Comparison of ENCODE assay signal across 8 cellular contexts in genomic region chr16:86874141-86874540, GRCh38.
DNase-seq lines count a peak whose midpoint lies in the region; ATAC-seq, FAIRE-seq and TF ChIP-seq lines count a peak whose summit lies in the region.

No MANE protein-coding gene starts in this region.

- CTCF ChIA-PET in HEK293T (lab: Yijun Ruan, JAX): interaction anchor here (0.6 to 1.4 kb wide), 7 partner anchors 9 to 463 kb away, joined by 3 to 12 read pairs (median 3); no protein-coding TSS in a partner anchor
- CTCF ChIA-PET in HepG2 (lab: Yijun Ruan, JAX; ENCODE audit: low intra/inter-chr PET ratio, low total read pairs): interaction anchor here (3.2 kb wide), 1 partner anchor 310 kb away, joined by 27 read pairs; no protein-coding TSS in a partner anchor

- TF ChIP-seq CTCF in CD14-positive monocyte (IDR thresholded peaks at IDR 0.05): peak; percentile 61
- TF ChIP-seq CTCF in HepG2 (CRISPR knock-in tag; IDR thresholded peaks at IDR 0.05): peak; percentile 68

- H4K20me1 ChIP-seq in HepG2 (ENCODE audit: insufficient read depth, low read length): no peaks in the 10 kb centered on the region

- TF ChIP-seq EP300 in HepG2 (IDR thresholded peaks at IDR 0.05; ENCODE audit: low read depth in 2 of 2, low read length in 2 of 2): no peak
- no peak for TF ChIP-seq EP300 in HepG2 (CRISPR knock-in tag; IDR thresholded peaks at IDR 0.05; ENCODE audit: borderline replicate concordance)

- no peak overlapping the region for H2AFZ ChIP-seq in HepG2 (ENCODE audit: low read length)

- in situ Hi-C loops in HepG2 (cut with HindIII; ENCODE audit: extremely low pct_ligation_motif_present, low pct_unique_long_range_greater_than_20kb): loop anchor here (10.0 kb wide), 1 partner anchor 309 kb away; the partner anchor contains the start of gene FOXC2

- TF ChIP-seq RAD21 in HepG2 (CRISPR knock-in tag; IDR thresholded peaks at IDR 0.05): 0 out of 2 replicates have a peak, but pooled peaks have one; percentile 34

- DNase-seq in CD14-positive monocyte (ENCODE audit: low spot score) (no peak), HEK293T (ENCODE audit: extremely low spot score) (peak; percentile 65), activated T-cell treated with anti-CD3 and anti-CD28 coated beads for 24 hours (ENCODE audit: low read depth) (peak; percentile 4), HepG2 (ENCODE audit: low spot score) (no peak), MV-4-11 (lab: John Stamatoyannopoulos, UW) (no peak), NCI-H446 treated with DMSO at 0.1 percent for 48 hours (lab: John Stamatoyannopoulos, UW) (no peak)
- no peak for DNase-seq in central memory CD4-positive, alpha-beta T cell

- H3K4me1 Mint-ChIP-seq in CD14-positive monocyte: no peaks in the 10 kb centered on the region

- no peaks in the 10 kb centered on the region for H3K79me2 ChIP-seq in HepG2 (ENCODE audit: insufficient read depth, low read length)

- no peak overlapping the region for H3K27ac Mint-ChIP-seq in CD14-positive monocyte

- intact Hi-C loops in CD14-positive monocyte (cut with micrococcal nuclease) (no loop called here), HepG2 (cut with micrococcal nuclease; ENCODE audit: unreplicated experiment) (loop anchor here (1.0 kb wide), 1 partner anchor 311 kb away; no protein-coding TSS in a partner anchor)

- POLR2A ChIA-PET in HEK293T (lab: Yijun Ruan, JAX) (no interaction called here), HepG2 (lab: Yijun Ruan, JAX) (no interaction called here)

- peaks cover 7 to 49% of the 10 kb centered on the region in 2 experiments; a peak in 4 of 5 replicates for H3K27me3 ChIP-seq in HepG2 (ENCODE audit: control insufficient read depth in 1 of 2, insufficient read depth in 2 of 2, low read length in 2 of 2)

- H3K4me3 ChIP-seq in HepG2 (replicated peaks in 1 of 3; ENCODE audit: insufficient read depth in 1 of 3, low read depth in 2 of 3, low read length in 3 of 3): no peak overlapping the region

- no peak overlapping the region for H3K4me2 ChIP-seq in HepG2 (ENCODE audit: low read depth, low read length)

- FAIRE-seq in HepG2 (lab: Jason Lieb, UNC): peak; percentile 72

- H3K27me3 Mint-ChIP-seq in CD14-positive monocyte (ENCODE audit: low read depth in 3 of 3): peaks cover 20 to 32% (median 26%) of the 10 kb centered on the region in 3 donors

- TF ChIP-seq POLR2A in HepG2 (IDR thresholded peaks at IDR 0.05; ENCODE audit: insufficient read depth in 1 of 2, low read depth in 2 of 2, low read length in 2 of 2): no peak

- H3K9ac ChIP-seq in HepG2 (ENCODE audit: insufficient read depth, low read depth, low read length): no peak overlapping the region

- BruUV-seq in HepG2 (replicated peaks; lab: Mats Ljungman, UMichigan): no TSS peak

- H3K9me3 Mint-ChIP-seq in CD14-positive monocyte: peaks cover 0 to 8% (median 2%) of the 10 kb centered on the region in 7 donors

- 0% methylated on average over 2 of the region's 2 CpGs for WGBS in HepG2 (ENCODE audit: low lambda C conversion rate)

- ATAC-seq in HepG2 (peak; percentile 82), GM18907 (IDR thresholded peaks at IDR 0.05; ENCODE audit: unreplicated experiment) (no peak)

- H3K27ac ChIP-seq in HepG2 (ENCODE audit: extremely low read length, insufficient read depth, low read length): no peak overlapping the region

- H3K36me3 Mint-ChIP-seq in CD14-positive monocyte: no peaks in the 10 kb centered on the region

- H3K9me3 ChIP-seq in HepG2 (ENCODE audit: low read length): no peaks in the 10 kb centered on the region

- no peaks in the 10 kb centered on the region for H3K4me1 ChIP-seq in HepG2 (ENCODE audit: insufficient read depth, low read length)

- H3K36me3 ChIP-seq in HepG2 (replicated peaks in 1 of 2; ENCODE audit: control insufficient read depth in 1 of 2, insufficient read depth in 2 of 2, low read length in 2 of 2): no peaks in the 10 kb centered on the region

- no peak overlapping the region for H3K4me3 Mint-ChIP-seq in CD14-positive monocyte

TF ChIP-seq in HEK293T, 16 proteins besides CTCF, POLR2A, EP300 and RAD21:
- TF ChIP-seq SP1 (IDR thresholded peaks at IDR 0.05) (no peak), NFRKB (IDR thresholded peaks at IDR 0.05) (no peak), ARNT (IDR thresholded peaks at IDR 0.05) (no peak), BHLHE40 (IDR thresholded peaks at IDR 0.05; ENCODE audit: borderline replicate concordance) (no peak), FOXK2 (IDR thresholded peaks at IDR 0.05) (no peak), LEF1 (IDR thresholded peaks at IDR 0.05; ENCODE audit: borderline replicate concordance) (no peak), HDGF (IDR thresholded peaks at IDR 0.05; ENCODE audit: borderline replicate concordance) (no peak), TARDBP (IDR thresholded peaks at IDR 0.05) (no peak), ELF4 (IDR thresholded peaks at IDR 0.05) (no peak), CTBP1 (IDR thresholded peaks at IDR 0.05; ENCODE audit: borderline replicate concordance) (no peak), PKNOX1 (IDR thresholded peaks at IDR 0.05) (no peak), SUZ12 (IDR thresholded peaks at IDR 0.05) (no peak), ZNF384 (IDR thresholded peaks at IDR 0.05) (no peak), FOXA1 (IDR thresholded peaks at IDR 0.05) (no peak), L3MBTL2 (conservative IDR thresholded peaks at IDR 0.05) (no peak), FOXM1 (IDR thresholded peaks at IDR 0.05; ENCODE audit: borderline replicate concordance) (no peak)
TF ChIP-seq in HEK293T: peak in this region for 0.

TF ChIP-seq in HepG2, 621 proteins besides CTCF, POLR2A, EP300 and RAD21:
- TF ChIP-seq STAG1 (CRISPR knock-in tag; IDR thresholded peaks at IDR 0.05) (peak; percentile 66), TBX3 (IDR thresholded peaks at IDR 0.05; ENCODE audit: borderline replicate concordance) (no peak), SMC3 (IDR thresholded peaks at IDR 0.05; ENCODE audit: low read length) (peak; percentile 57)
TF ChIP-seq in HepG2: peak in this region for 2.

Comparison
In these comparisons a context has a peak if more than half of its experiments do, and no peak if none do; other contexts are left out.
1. DNase-seq: peak in HEK293T (single experiment) and activated T-cell treated with anti-CD3 and anti-CD28 coated beads for 24 hours (single experiment); none in CD14-positive monocyte (single experiment), HepG2 (single experiment), MV-4-11 (single experiment), NCI-H446 treated with DMSO at 0.1 percent for 48 hours (single experiment) and central memory CD4-positive, alpha-beta T cell (single experiment).